Comparison of ENCODE assay signal across 1 cellular context in the genomic region with DNA sequence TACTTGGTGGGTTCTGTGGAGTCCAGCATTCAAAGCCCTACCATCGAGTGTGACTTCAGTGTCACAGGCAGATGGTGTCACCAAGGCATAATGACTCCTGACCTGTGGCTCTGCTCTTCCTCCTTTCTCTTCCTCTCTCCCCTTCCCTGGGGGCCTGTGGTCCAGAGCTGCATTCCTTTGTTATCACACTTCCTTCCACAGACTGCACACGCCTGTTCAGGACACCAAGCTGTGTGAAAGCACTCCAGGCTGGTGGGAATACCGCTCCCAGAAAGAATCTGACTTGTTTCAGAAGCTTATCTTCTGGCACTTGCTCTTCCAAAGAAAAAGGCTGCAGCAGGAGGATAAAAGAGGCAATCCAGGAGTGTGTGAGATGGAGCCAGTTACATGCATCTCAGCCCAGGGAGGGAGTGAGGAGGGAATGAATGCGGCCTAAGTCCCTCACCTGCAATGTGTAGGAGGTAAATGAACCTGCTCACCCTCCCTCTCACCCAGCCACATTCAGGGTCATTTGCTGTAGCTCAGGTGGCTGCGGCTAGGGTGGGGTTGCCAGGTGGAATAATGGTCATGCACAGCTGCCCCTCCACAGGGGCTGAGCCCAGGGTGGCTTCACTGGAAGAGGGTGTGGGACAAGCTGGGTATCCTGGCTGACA.
TF ChIP-seq lines count a peak whose summit lies in the region.

No MANE protein-coding gene starts in this region.

TF ChIP-seq in GM23338, 12 proteins besides CTCF, POLR2A, EP300 and RAD21 (continued from another document):
- TF ChIP-seq, protein P1, sequence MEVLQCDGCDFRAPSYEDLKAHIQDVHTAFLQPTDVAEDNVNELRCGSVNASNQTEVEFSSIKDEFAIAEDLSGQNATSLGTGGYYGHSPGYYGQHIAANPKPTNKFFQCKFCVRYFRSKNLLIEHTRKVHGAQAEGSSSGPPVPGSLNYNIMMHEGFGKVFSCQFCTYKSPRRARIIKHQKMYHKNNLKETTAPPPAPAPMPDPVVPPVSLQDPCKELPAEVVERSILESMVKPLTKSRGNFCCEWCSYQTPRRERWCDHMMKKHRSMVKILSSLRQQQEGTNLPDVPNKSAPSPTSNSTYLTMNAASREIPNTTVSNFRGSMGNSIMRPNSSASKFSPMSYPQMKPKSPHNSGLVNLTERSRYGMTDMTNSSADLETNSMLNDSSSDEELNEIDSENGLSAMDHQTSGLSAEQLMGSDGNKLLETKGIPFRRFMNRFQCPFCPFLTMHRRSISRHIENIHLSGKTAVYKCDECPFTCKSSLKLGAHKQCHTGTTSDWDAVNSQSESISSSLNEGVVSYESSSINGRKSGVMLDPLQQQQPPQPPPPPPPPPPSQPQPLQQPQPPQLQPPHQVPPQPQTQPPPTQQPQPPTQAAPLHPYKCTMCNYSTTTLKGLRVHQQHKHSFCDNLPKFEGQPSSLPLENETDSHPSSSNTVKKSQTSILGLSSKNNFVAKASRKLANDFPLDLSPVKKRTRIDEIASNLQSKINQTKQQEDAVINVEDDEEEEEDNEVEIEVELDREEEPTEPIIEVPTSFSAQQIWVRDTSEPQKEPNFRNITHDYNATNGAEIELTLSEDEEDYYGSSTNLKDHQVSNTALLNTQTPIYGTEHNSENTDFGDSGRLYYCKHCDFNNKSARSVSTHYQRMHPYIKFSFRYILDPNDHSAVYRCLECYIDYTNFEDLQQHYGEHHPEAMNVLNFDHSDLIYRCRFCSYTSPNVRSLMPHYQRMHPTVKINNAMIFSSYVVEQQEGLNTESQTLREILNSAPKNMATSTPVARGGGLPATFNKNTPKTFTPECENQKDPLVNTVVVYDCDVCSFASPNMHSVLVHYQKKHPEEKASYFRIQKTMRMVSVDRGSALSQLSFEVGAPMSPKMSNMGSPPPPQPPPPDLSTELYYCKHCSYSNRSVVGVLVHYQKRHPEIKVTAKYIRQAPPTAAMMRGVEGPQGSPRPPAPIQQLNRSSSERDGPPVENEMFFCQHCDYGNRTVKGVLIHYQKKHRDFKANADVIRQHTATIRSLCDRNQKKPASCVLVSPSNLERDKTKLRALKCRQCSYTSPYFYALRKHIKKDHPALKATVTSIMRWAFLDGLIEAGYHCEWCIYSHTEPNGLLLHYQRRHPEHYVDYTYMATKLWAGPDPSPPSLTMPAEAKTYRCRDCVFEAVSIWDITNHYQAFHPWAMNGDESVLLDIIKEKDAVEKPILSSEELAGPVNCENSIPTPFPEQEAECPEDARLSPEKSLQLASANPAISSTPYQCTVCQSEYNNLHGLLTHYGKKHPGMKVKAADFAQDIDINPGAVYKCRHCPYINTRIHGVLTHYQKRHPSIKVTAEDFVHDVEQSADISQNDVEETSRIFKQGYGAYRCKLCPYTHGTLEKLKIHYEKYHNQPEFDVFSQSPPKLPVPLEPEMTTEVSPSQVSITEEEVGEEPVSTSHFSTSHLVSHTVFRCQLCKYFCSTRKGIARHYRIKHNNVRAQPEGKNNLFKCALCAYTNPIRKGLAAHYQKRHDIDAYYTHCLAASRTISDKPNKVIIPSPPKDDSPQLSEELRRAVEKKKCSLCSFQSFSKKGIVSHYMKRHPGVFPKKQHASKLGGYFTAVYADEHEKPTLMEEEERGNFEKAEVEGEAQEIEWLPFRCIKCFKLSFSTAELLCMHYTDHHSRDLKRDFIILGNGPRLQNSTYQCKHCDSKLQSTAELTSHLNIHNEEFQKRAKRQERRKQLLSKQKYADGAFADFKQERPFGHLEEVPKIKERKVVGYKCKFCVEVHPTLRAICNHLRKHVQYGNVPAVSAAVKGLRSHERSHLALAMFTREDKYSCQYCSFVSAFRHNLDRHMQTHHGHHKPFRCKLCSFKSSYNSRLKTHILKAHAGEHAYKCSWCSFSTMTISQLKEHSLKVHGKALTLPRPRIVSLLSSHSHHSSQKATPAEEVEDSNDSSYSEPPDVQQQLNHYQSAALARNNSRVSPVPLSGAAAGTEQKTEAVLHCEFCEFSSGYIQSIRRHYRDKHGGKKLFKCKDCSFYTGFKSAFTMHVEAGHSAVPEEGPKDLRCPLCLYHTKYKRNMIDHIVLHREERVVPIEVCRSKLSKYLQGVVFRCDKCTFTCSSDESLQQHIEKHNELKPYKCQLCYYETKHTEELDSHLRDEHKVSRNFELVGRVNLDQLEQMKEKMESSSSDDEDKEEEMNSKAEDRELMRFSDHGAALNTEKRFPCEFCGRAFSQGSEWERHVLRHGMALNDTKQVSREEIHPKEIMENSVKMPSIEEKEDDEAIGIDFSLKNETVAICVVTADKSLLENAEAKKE (CRISPR knock-in tag; IDR thresholded peaks at IDR 0.05), result no peak
- TF ChIP-seq STAT1 (IDR thresholded peaks at IDR 0.05; ENCODE audit: unreplicated experiment) (no peak), EZH2 (IDR thresholded peaks at IDR 0.05; ENCODE audit: low read depth, unreplicated experiment) (no peak), JUNB (IDR thresholded peaks at IDR 0.05; ENCODE audit: unreplicated experiment) (no peak)
